ENCODE assay signal across 8 cellular contexts in the genomic region with DNA sequence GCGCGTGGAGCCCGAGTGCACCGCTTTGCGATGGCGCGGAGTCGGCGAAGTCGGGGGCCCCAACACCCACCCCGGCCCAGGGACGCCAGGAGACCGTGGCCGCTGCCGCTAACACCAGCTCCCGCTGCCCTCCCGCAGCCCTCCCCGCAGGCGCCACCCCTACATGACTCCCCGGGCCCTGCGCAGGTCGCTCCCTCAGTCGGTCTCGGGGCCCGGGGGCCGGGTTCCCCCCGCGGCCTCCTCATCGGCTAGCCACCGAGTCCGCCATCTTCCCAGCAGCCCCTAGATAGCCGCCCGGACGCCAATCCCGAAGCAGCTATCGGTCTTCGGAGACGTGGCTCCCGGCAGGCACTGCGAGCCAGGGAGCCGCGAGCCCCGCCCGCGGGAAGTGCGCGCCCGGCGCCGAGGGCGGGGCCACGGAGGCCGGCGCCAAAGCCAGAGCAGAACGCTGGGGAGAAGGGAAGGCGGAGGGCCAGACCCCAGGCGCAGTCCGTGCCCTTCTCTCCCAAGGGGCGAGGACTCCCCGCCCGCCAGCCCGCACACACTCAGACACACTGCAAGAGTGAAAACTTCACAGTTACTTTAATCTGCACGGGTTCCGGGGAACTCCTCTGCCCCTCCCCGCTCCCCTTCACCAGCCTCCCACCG. TPM values are rescaled to one million over a fixed set of nuclear protein-coding genes. Genes with fewer than 3 reads are reported as not detected.
DNase-seq lines count a peak whose midpoint lies in the region; ATAC-seq and TF ChIP-seq lines count a peak whose summit lies in the region.

A gene with protein sequence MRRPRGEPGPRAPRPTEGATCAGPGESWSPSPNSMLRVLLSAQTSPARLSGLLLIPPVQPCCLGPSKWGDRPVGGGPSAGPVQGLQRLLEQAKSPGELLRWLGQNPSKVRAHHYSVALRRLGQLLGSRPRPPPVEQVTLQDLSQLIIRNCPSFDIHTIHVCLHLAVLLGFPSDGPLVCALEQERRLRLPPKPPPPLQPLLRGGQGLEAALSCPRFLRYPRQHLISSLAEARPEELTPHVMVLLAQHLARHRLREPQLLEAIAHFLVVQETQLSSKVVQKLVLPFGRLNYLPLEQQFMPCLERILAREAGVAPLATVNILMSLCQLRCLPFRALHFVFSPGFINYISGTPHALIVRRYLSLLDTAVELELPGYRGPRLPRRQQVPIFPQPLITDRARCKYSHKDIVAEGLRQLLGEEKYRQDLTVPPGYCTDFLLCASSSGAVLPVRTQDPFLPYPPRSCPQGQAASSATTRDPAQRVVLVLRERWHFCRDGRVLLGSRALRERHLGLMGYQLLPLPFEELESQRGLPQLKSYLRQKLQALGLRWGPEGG (minus strand): TSS at position 288 of the 648 bp plus-strand sequence. CDS start 43 bp downstream, at position 245.

- H3K36me3 ChIP-seq in BJ (ENCODE audit: control insufficient read depth, insufficient read depth, low read length): peaks cover 12% of the 10 kb centered on the region
- H3K36me3 ChIP-seq in left lung: peaks cover 0 to 18% of the 10 kb centered on the region in 2 donors

- H3K4me3 ChIP-seq in BJ (ENCODE audit: low read depth, low read length) (peak within 1 kb of the TSS; percentile 79), left lung (peak within 1 kb of the TSS; percentile 94 to 98)

- peak within 1 kb of the TSS; percentile 91 for H3K27ac ChIP-seq in left lung

- no peaks in the 10 kb centered on the region for H3K9me3 ChIP-seq in left lung

- ATAC-seq in GM19328 (IDR thresholded peaks at IDR 0.05; ENCODE audit: unreplicated experiment) (peak; percentile 74), HG03460 (IDR thresholded peaks at IDR 0.05; ENCODE audit: unreplicated experiment) (peak; percentile 73), left lung (peak; percentile 91)

- intact Hi-C loops in left lung (cut with DNase I): no loop called here

- CTCF ChIA-PET in BJ (lab: Yijun Ruan, JAX): interaction anchor here (0.9 to 2.1 kb wide), 2 partner anchors 20 to 33 kb away, joined by 3 to 5 read pairs; no protein-coding TSS in a partner anchor

- TF ChIP-seq CTCF in BJ (IDR thresholded peaks at IDR 0.05; ENCODE audit: insufficient read depth, low read depth, low read length) (no peak), left lung (IDR thresholded peaks at IDR 0.05) (no peak)

- POLR2A ChIA-PET in BJ (lab: Charles Lee): interaction anchor here (0.6 kb wide), 2 partner anchors 22 to 24 kb away, joined by 3 read pairs; no protein-coding TSS in a partner anchor

- DNase-seq in BJ (ENCODE audit: low read depth) (no peak), NCI-H69 (lab: John Stamatoyannopoulos, UW) (peak; percentile 97), dedifferentiated amniotic fluid mesenchymal stem cell (ENCODE audit: extremely low spot score) (peak; percentile 87), left lung (peak; percentile 92 to 98)
- DNase-seq in activated CD4-positive, alpha-beta T cell treated with anti-CD3 and anti-CD28 coated beads, Interleukin-2, amount 50 U/mL, for 1 hour: peak; percentile 85
- peak; percentile 83 for DNase-seq in stimulated activated CD4-positive, alpha-beta T cell treated with anti-CD3 and anti-CD28 coated beads, Interleukin-2, amount 100 ng/mL, for 4 hours (ENCODE audit: low read depth)

- no peaks in the 10 kb centered on the region for H3K27me3 ChIP-seq in BJ (ENCODE audit: control insufficient read depth, insufficient read depth, low read length)
- no peaks in the 10 kb centered on the region for H3K27me3 ChIP-seq in left lung

- peaks cover 39 to 67% of the 10 kb centered on the region in 2 donors for H3K4me1 ChIP-seq in left lung

RNA-seq across cellular contexts. Expression of the gene that starts here (rescaled TPM):
- 49.3 and 89.9 TPM in 2 replicates for polyA plus RNA-seq in BJ (2011; rRNA removed)
- polyA minus RNA-seq in BJ (2011; rRNA and poly(A)+ RNA removed): 53.0 and 72.2 TPM in 2 replicates
- 10 to 100 TPM; 63.5 to 65.7 TPM for total RNA-seq in left lung
